12 cellular contexts compared by ENCODE assay signal in the genomic region with DNA sequence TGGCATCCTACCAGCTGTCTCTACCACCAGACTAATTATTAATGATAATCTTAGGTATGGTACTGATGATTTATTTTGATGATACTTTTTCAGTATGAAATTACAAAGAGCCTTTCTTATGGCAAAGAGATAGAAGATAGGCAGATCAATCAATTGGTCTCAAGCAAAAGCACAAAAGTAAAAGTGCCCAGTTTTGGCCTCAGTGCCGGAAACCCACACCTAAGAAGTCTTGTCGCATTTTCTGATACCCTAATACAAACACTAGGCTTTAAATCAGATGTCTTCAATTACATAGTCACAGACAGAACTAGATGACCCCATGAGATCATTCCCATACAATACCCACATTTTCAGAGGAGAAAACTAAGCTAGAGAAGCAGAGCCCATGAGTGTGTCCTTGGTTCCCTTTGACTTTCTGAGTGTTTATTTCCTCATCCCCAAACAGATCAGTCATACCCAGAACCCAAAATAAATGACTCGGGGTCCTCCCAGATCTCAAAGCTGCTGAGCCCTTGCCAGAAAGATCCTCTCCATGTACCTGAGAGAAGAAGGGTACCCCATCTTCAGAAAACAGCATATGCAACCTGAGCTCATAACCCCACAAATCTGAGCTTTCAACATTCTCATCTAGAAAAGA. TPM values are rescaled to one million over a fixed set of nuclear protein-coding genes. Genes with fewer than 3 reads are reported as not detected.
DNase-seq lines count a peak whose midpoint lies in the region; ATAC-seq lines count a peak whose summit lies in the region.
"Had no signal": no experiment of that assay in that cellular context is flagged by ENCODE, and none has a peak within 500 bp of the region (broad histone marks: within the 10 kb centered on the region; RNA-seq: fewer than 3 reads in every experiment).

No MANE protein-coding gene starts in this region.

- peaks cover 73 to 93% (median 92%) of the 10 kb centered on the region in 3 donors for H3K4me1 Mint-ChIP-seq in T-cell

- H3K27ac ChIP-seq in layer of hippocampus (ENCODE audit: low read depth, low read length), result peak overlapping the region; percentile 39
- H3K27ac ChIP-seq: KMS-11 had no signal

- no peaks in the 10 kb centered on the region for H3K27me3 ChIP-seq in layer of hippocampus (ENCODE audit: control insufficient read depth, insufficient read depth, low read length)
- H3K27me3 ChIP-seq: body of pancreas had no signal

- peak in 1 of 4 experiments; percentile 1 for ATAC-seq in T-cell (replicated peaks in 1 of 4)
- no peak for ATAC-seq in GM18858 (IDR thresholded peaks at IDR 0.05; ENCODE audit: unreplicated experiment)
- ATAC-seq: body of pancreas had no signal

- peaks cover 75% of the 10 kb centered on the region for H3K36me3 Mint-ChIP-seq in T-cell

- peak overlapping the region; percentile 87 to 93 for H3K27ac Mint-ChIP-seq in T-cell
- H3K27ac Mint-ChIP-seq: H9 had no signal

- CTCF ChIA-PET in T-cell (lab: Charles Lee), result interaction anchor here (0.7 to 2.2 kb wide), 6 partner anchors 17 to 77 kb away, joined by 3 to 8 read pairs (median 5); no protein-coding TSS in a partner anchor

- no peaks in the 10 kb centered on the region for H3K27me3 Mint-ChIP-seq in T-cell

- H3K4me3 Mint-ChIP-seq in T-cell, result peak overlapping the region; percentile 85 to 95 (median 90)
- H3K4me3 Mint-ChIP-seq: H9 had no signal

- POLR2A ChIA-PET in T-cell (lab: Charles Lee), result interaction anchor here (0.5 to 1.7 kb wide), 14 partner anchors 8 to 726 kb away, joined by 3 to 9 read pairs (median 3); a partner anchor contains a TSS

- H3K9me3 Mint-ChIP-seq in T-cell, result no peaks in the 10 kb centered on the region
- H3K9me3 Mint-ChIP-seq: H9 had no signal

- DNase-seq in activated effector memory CD4-positive, alpha-beta T cell treated with anti-CD3 and anti-CD28 coated beads, Interleukin-2, amount 50 U/mL, for 16 hours, result peak; percentile 57
- no peak for DNase-seq in activated effector memory CD4-positive, alpha-beta T cell treated with Interleukin-2 at 50 U/mL for 16 hours
- no peak for DNase-seq in T-cell
- peak; percentile 53 for DNase-seq in superior temporal gyrus (ENCODE audit: extremely low spot score)
- no peak for DNase-seq in nucleus accumbens (lab: John Stamatoyannopoulos, UW)
- DNase-seq in NCI-H446 treated with DMSO at 0.1 percent for 48 hours (lab: John Stamatoyannopoulos, UW), result no peak
- DNase-seq: body of pancreas, H9, islet precursor cell had no signal

RNA-seq across cellular contexts. Expression of a gene that starts 7.7 kb away (rescaled TPM):
- 100 to 1,000 TPM; 153 to 351 (median 179) TPM for total RNA-seq in T-cell

Comparison
In these comparisons a context has a peak if more than half of its experiments do, and no peak if none do; other contexts are left out.
1. DNase-seq: peak in activated effector memory CD4-positive, alpha-beta T cell treated with anti-CD3 and anti-CD28 coated beads, Interleukin-2, amount 50 U/mL, for 16 hours (single experiment) and superior temporal gyrus (single experiment); none in activated effector memory CD4-positive, alpha-beta T cell treated with Interleukin-2 at 50 U/mL for 16 hours (single experiment), T-cell (0 of 34), nucleus accumbens (0 of 56) and NCI-H446 treated with DMSO at 0.1 percent for 48 hours (single experiment).